ENCODE assay signal across 10 cellular contexts in genomic region chr6:165663736-165664552, GRCh38. TPM values are rescaled to one million over a fixed set of nuclear protein-coding genes. Genes with fewer than 3 reads are reported as not detected.
A peak's percentile ranks its signal among the peaks of the same experiment; 100 is the strongest.
DNase-seq lines count a peak whose midpoint lies in the region; ATAC-seq and TF ChIP-seq lines count a peak whose summit lies in the region.
"Had no signal": no experiment of that assay in that cellular context is flagged by ENCODE, and none has a peak within 500 bp of the region (broad histone marks: within the 10 kb centered on the region; RNA-seq: fewer than 3 reads in every experiment).

No MANE protein-coding gene starts in this region.

- H3K9ac ChIP-seq in BLaER1 treated with 17β-estradiol and CSF1 and Interleukin-3, amounts not matched to agents 10 nM and 100 nM = no peak overlapping the region
- H3K9ac ChIP-seq in NT2/D1 (ENCODE audit: insufficient read length, low read depth) = no peak overlapping the region

- H3K36me3 ChIP-seq in BLaER1 treated with 17β-estradiol and CSF1 and Interleukin-3, amounts not matched to agents 10 nM and 100 nM = no peaks in the 10 kb centered on the region
- no peaks in the 10 kb centered on the region for H3K36me3 ChIP-seq in NT2/D1 (ENCODE audit: insufficient read depth, insufficient read length, low read length)
- no peaks in the 10 kb centered on the region for H3K36me3 ChIP-seq in osteoblast (ENCODE audit: insufficient read depth, low read length)

- ATAC-seq in foreskin keratinocyte = no peak
- no peak for ATAC-seq in GM19463 (IDR thresholded peaks at IDR 0.05; ENCODE audit: unreplicated experiment)
- no peak for ATAC-seq in HG03521 (IDR thresholded peaks at IDR 0.05; ENCODE audit: unreplicated experiment)
- no peak for ATAC-seq in HG02763 (IDR thresholded peaks at IDR 0.05; ENCODE audit: unreplicated experiment)

- H3K4me2 ChIP-seq in BLaER1 treated with 17β-estradiol and CSF1 and Interleukin-3, amounts not matched to agents 10 nM and 100 nM = peak overlapping the region in 10 of 11 experiments; percentile 96 to 99 (median 98); a peak in 14 of 22 replicates
- peak overlapping the region; percentile 78 for H3K4me2 ChIP-seq in osteoblast (ENCODE audit: insufficient read depth, low read length)

- H3K27ac ChIP-seq in BLaER1 treated with 17β-estradiol and CSF1 and Interleukin-3, amounts not matched to agents 10 nM and 100 nM = no peak overlapping the region
- no peak overlapping the region for H3K27ac ChIP-seq in foreskin keratinocyte
- H3K27ac ChIP-seq in osteoblast (ENCODE audit: low read depth, low read length) = no peak overlapping the region

- no peaks in the 10 kb centered on the region for H3K79me2 ChIP-seq in osteoblast (ENCODE audit: insufficient read depth, low read length)

- peaks cover 8 to 28% (median 22%) of the 10 kb centered on the region in 11 experiments; a peak in 19 of 22 replicates for H3K9me3 ChIP-seq in BLaER1 treated with 17β-estradiol and CSF1 and Interleukin-3, amounts not matched to agents 10 nM and 100 nM (replicated peaks in 1 of 11)
- H3K9me3 ChIP-seq in NT2/D1 (ENCODE audit: insufficient read depth, low read length) (no peaks in the 10 kb centered on the region), osteoblast (ENCODE audit: low read depth, low read length) (no peaks in the 10 kb centered on the region)

- peak overlapping the region in 9 of 10 experiments; percentile 69 to 80 (median 72); a peak in 13 of 20 replicates for H3K4me3 ChIP-seq in BLaER1 treated with 17β-estradiol and CSF1 and Interleukin-3, amounts not matched to agents 10 nM and 100 nM
- H3K4me3 ChIP-seq in NT2/D1 (ENCODE audit: insufficient read length, low read depth) = peak overlapping the region; percentile 44
- peak overlapping the region; percentile 64 for H3K4me3 ChIP-seq in osteoblast (ENCODE audit: insufficient read depth, low read length)

- H2AFZ ChIP-seq in osteoblast (ENCODE audit: low read length) = no peak overlapping the region

- peaks cover 0 to 32% (median 22%) of the 10 kb centered on the region in 11 experiments; a peak in 14 of 22 replicates for H4K20me1 ChIP-seq in BLaER1 treated with 17β-estradiol and CSF1 and Interleukin-3, amounts not matched to agents 10 nM and 100 nM
- no peaks in the 10 kb centered on the region for H4K20me1 ChIP-seq in osteoblast (ENCODE audit: insufficient read depth, low read length)

- H3K27me3 ChIP-seq in BLaER1 treated with 17β-estradiol and CSF1 and Interleukin-3, amounts not matched to agents 10 nM and 100 nM = peaks cover 68 to 88% (median 78%) of the 10 kb centered on the region in 11 experiments
- H3K27me3 ChIP-seq in NT2/D1 (ENCODE audit: insufficient read depth, insufficient read length) (peaks cover 72% of the 10 kb centered on the region), foreskin keratinocyte (peaks cover 78% of the 10 kb centered on the region), osteoblast (ENCODE audit: insufficient read depth, low read length) (peaks cover 62% of the 10 kb centered on the region)

- TF ChIP-seq CTCF in foreskin keratinocyte (conservative IDR thresholded peaks at IDR 0.05) = no peak
- TF ChIP-seq CTCF in osteoblast (IDR thresholded peaks at IDR 0.05; ENCODE audit: extremely low read depth, low read depth, low read length) = no peak

- peaks cover 0 to 8% (median 7%) of the 10 kb centered on the region in 10 experiments; a peak in 13 of 20 replicates for H3K4me1 ChIP-seq in BLaER1 treated with 17β-estradiol and CSF1 and Interleukin-3, amounts not matched to agents 10 nM and 100 nM
- H3K4me1 ChIP-seq in NT2/D1 (ENCODE audit: insufficient read depth, insufficient read length) (no peaks in the 10 kb centered on the region), foreskin keratinocyte (no peaks in the 10 kb centered on the region), osteoblast (ENCODE audit: insufficient read depth, low read length) (no peaks in the 10 kb centered on the region)

- no peak for DNase-seq in NT2/D1 (ENCODE audit: low read depth, low spot score)
- peak; percentile 4 to 44 for DNase-seq in foreskin keratinocyte
- DNase-seq in osteoblast (ENCODE audit: insufficient read length, low spot score, missing footprints) = peak; percentile 88
- no peak for DNase-seq in germinal center (ENCODE audit: low spot score)
- DNase-seq: effector CD4-positive, alpha-beta T cell had no signal

RNA-seq across cellular contexts. Expression of gene PDE10A, which starts 0.9 kb away (rescaled TPM):
- total RNA-seq in foreskin keratinocyte (not detected in 2 replicates), osteoblast (3.3 and 3.5 TPM in 2 replicates)
- not detected in 2 replicates for polyA plus RNA-seq in foreskin keratinocyte
- total RNA-seq: T-helper 2 cell treated with Interferon-gamma antibody and Interleukin-4, amounts not matched to agents 100 ng/mL and 5 ng/mL, for 36 hours had no signal

Comparison
In these comparisons a context has a peak if more than half of its experiments do, and no peak if none do; other contexts are left out.
1. DNase-seq: peak in foreskin keratinocyte (2 of 2) and osteoblast (single experiment); none in NT2/D1 (single experiment) and germinal center (single experiment).
2. Peak in every context shown above with its lines, with median percentiles within 50 percentile points of each other: H3K4me3 ChIP-seq.